In the genomic region with DNA sequence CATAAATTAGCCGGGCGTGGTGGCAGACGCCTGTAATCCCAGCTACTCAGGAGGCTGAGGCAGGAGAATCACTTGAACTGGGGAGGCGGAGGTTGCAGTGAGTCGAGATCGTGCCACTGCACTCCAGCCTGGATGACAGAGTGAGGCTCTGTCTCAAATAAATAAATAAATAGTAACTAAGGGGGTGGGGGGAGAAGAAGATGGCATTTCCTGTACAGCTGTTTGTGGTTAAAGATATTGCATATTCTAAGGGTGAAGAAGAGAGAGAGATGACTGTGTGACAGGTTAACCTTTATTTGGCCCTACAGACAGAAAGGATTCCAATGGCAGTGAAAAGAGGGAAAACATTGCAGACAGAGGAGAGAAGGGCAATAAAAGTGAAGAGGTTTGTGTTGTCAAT, we compare ENCODE assay signal across 1 cellular context.
TF ChIP-seq lines count a peak whose summit lies in the region.

No MANE protein-coding gene starts in this region.

TF ChIP-seq in GM12878, 131 proteins besides CTCF, POLR2A, EP300 and RAD21 (continued from another document):
- peak; percentile 32; the same call in 1 of the 2 replicates for TF ChIP-seq ATF2 (IDR thresholded peaks at IDR 0.05; ENCODE audit: low read length)
